Comparison of ENCODE assay signal across 1 cellular context in genomic region chr22:23137468-23137867, GRCh38.
TF ChIP-seq lines count a peak whose summit lies in the region.

No MANE protein-coding gene starts in this region.

TF ChIP-seq in SK-N-SH, 30 proteins besides CTCF, POLR2A, EP300 and RAD21:
- TF ChIP-seq FOXM1 (IDR thresholded peaks at IDR 0.05; ENCODE audit: low read depth), result no peak
- no peak for TF ChIP-seq RFX5 (IDR thresholded peaks at IDR 0.05; ENCODE audit: low read length)
